Comparison of ENCODE assay signal across 8 cellular contexts in genomic region chr12:45388545-45388944, GRCh38.
DNase-seq lines count a peak whose midpoint lies in the region; ATAC-seq, FAIRE-seq and TF ChIP-seq lines count a peak whose summit lies in the region.

No MANE protein-coding gene starts in this region.

- CTCF ChIA-PET in mammary epithelial cell (lab: Charles Lee; ENCODE audit: low non-redundant PET) = interaction anchor here (0.7 kb wide), 1 partner anchor 337 kb away, joined by 3 read pairs; no protein-coding TSS in a partner anchor
- CTCF ChIA-PET in HepG2 (lab: Yijun Ruan, JAX; ENCODE audit: low intra/inter-chr PET ratio, low total read pairs) = interaction anchor here (0.7 to 1.6 kb wide), 5 partner anchors 119 to 258 kb away, joined by 3 to 16 read pairs (median 4); no protein-coding TSS in a partner anchor

- no peak overlapping the region for H3K4me2 ChIP-seq in DND-41 (ENCODE audit: insufficient read depth, low read length)
- H3K4me2 ChIP-seq in mammary epithelial cell (ENCODE audit: insufficient read depth, low read depth, low read length) = no peak overlapping the region
- H3K4me2 ChIP-seq in HepG2 (ENCODE audit: low read depth, low read length) = no peak overlapping the region

- ATAC-seq in DND-41 (ENCODE audit: insufficient read depth, low read depth) (0 out of 3 replicates have a peak, but pooled peaks have one; percentile 52), HepG2 (peak; percentile 69; the same call in 2 of the 3 replicates), HG03196 (IDR thresholded peaks at IDR 0.05; ENCODE audit: unreplicated experiment) (no peak), GM18517 (IDR thresholded peaks at IDR 0.05; ENCODE audit: unreplicated experiment) (no peak)

- in situ Hi-C loops in mammary epithelial cell (cut with MboI; ENCODE audit: low sequenced_read_pairs in 2 of 2) (loop anchor here (10.0 kb wide), 2 partner anchors 204 to 214 kb away; no protein-coding TSS in a partner anchor), HepG2 (cut with HindIII; ENCODE audit: extremely low pct_ligation_motif_present, low pct_unique_long_range_greater_than_20kb) (loop anchor here (10.0 kb wide), 1 partner anchor 214 kb away; no protein-coding TSS in a partner anchor)

- TF ChIP-seq EP300 in HepG2 (IDR thresholded peaks at IDR 0.05; ENCODE audit: low read depth in 2 of 2, low read length in 2 of 2) (no peak), HepG2 (CRISPR knock-in tag; IDR thresholded peaks at IDR 0.05; ENCODE audit: borderline replicate concordance) (no peak)

- TF ChIP-seq CTCF in DND-41 (IDR thresholded peaks at IDR 0.05; ENCODE audit: borderline replicate concordance, extremely low read depth, low read length, poor library complexity, severe bottlenecking) (peak; percentile 59), mammary epithelial cell (conservative IDR thresholded peaks at IDR 0.05 in 1 of 2, IDR thresholded peaks at IDR 0.05 in 1 of 2; ENCODE audit: extremely low read depth in 1 of 2, insufficient read depth in 1 of 2, low read depth in 1 of 2, low read length in 2 of 2) (peak; percentile 49 to 65), HepG2 (CRISPR knock-in tag; IDR thresholded peaks at IDR 0.05) (peak; percentile 63)

- no peak for FAIRE-seq in HepG2 (lab: Jason Lieb, UNC)

- peaks cover 69% of the 10 kb centered on the region for H3K36me3 ChIP-seq in DND-41 (ENCODE audit: insufficient read depth, low read length)
- peaks cover 19% of the 10 kb centered on the region for H3K36me3 ChIP-seq in mammary epithelial cell (ENCODE audit: insufficient read depth, low read length)
- peaks cover 12 to 42% of the 10 kb centered on the region in 2 experiments; a peak in 4 of 5 replicates for H3K36me3 ChIP-seq in HepG2 (replicated peaks in 1 of 2; ENCODE audit: control insufficient read depth in 1 of 2, insufficient read depth in 2 of 2, low read length in 2 of 2)

- no peaks in the 10 kb centered on the region for H3K27me3 ChIP-seq in DND-41 (ENCODE audit: insufficient read depth, low read length, poor library complexity)
- H3K27me3 ChIP-seq in mammary epithelial cell (ENCODE audit: insufficient read depth, low read length) = no peaks in the 10 kb centered on the region
- no peaks in the 10 kb centered on the region for H3K27me3 ChIP-seq in HepG2 (ENCODE audit: control insufficient read depth in 1 of 2, insufficient read depth in 2 of 2, low read length in 2 of 2)

- BruUV-seq in mammary epithelial cell (replicated peaks; lab: Mats Ljungman, UMichigan) (no TSS peak), HepG2 (replicated peaks; lab: Mats Ljungman, UMichigan) (no TSS peak)

- H3K9me3 ChIP-seq in DND-41 (ENCODE audit: insufficient read depth, low read length, severe bottlenecking) = no peaks in the 10 kb centered on the region
- no peaks in the 10 kb centered on the region for H3K9me3 ChIP-seq in mammary epithelial cell (replicated peaks; ENCODE audit: insufficient read depth, low read length)
- H3K9me3 ChIP-seq in HepG2 (ENCODE audit: low read length) = no peaks in the 10 kb centered on the region

- H4K20me1 ChIP-seq in DND-41 (ENCODE audit: insufficient read depth, low read length) = no peaks in the 10 kb centered on the region
- H4K20me1 ChIP-seq in mammary epithelial cell (ENCODE audit: insufficient read depth, low read length) = no peaks in the 10 kb centered on the region
- H4K20me1 ChIP-seq in HepG2 (ENCODE audit: insufficient read depth, low read length) = no peaks in the 10 kb centered on the region

- peak; percentile 30; the same call in 1 of the 2 replicates for TF ChIP-seq RAD21 in HepG2 (CRISPR knock-in tag; IDR thresholded peaks at IDR 0.05)

- intact Hi-C loops in mammary epithelial cell (cut with micrococcal nuclease) (loop anchor here (1.0 kb wide), 3 partner anchors 119 to 218 kb away; partner anchors contain the start of gene ANO6), HepG2 (cut with micrococcal nuclease; ENCODE audit: unreplicated experiment) (loop anchor here (1.0 to 5.0 kb wide), 4 partner anchors 106 to 218 kb away; partner anchors contain the start of gene ANO6)

- no peak overlapping the region for H2AFZ ChIP-seq in DND-41 (ENCODE audit: low read depth, low read length)
- H2AFZ ChIP-seq in mammary epithelial cell (ENCODE audit: low read depth, low read length) = no peak overlapping the region
- H2AFZ ChIP-seq in HepG2 (ENCODE audit: low read length) = no peak overlapping the region

- H3K4me1 ChIP-seq in DND-41 (ENCODE audit: insufficient read depth, low read length) = no peaks in the 10 kb centered on the region
- H3K4me1 ChIP-seq in mammary epithelial cell (ENCODE audit: insufficient read depth, low read length) = no peaks in the 10 kb centered on the region
- H3K4me1 ChIP-seq in HepG2 (ENCODE audit: insufficient read depth, low read length) = no peaks in the 10 kb centered on the region

- no peak for TF ChIP-seq POLR2A in HepG2 (IDR thresholded peaks at IDR 0.05; ENCODE audit: insufficient read depth in 1 of 2, low read depth in 2 of 2, low read length in 2 of 2)

- WGBS in mammary epithelial cell (ENCODE audit: low coverage, missing lambda C conversion rate) = 18% methylated on average over 1 of the region's 1 CpG
- whole genome bisulfite sequencing in HepG2 (ENCODE audit: low lambda C conversion rate) = 62% methylated on average over 1 of the region's 1 CpG

- H3K9ac ChIP-seq in DND-41 (ENCODE audit: low read depth, low read length) (no peak overlapping the region), mammary epithelial cell (ENCODE audit: insufficient read depth, low read length) (no peak overlapping the region), HepG2 (ENCODE audit: insufficient read depth, low read depth, low read length) (no peak overlapping the region)

- no peak overlapping the region for H3K4me3 ChIP-seq in DND-41 (ENCODE audit: low read depth in 1 of 2, low read length in 2 of 2)
- no peak overlapping the region for H3K4me3 ChIP-seq in mammary epithelial cell (replicated peaks in 1 of 3; ENCODE audit: insufficient read depth in 1 of 3, low read depth in 2 of 3, low read length in 3 of 3)
- no peak overlapping the region for H3K4me3 ChIP-seq in HepG2 (replicated peaks in 1 of 3; ENCODE audit: insufficient read depth in 1 of 3, low read depth in 2 of 3, low read length in 3 of 3)

- no peak overlapping the region for H3K27ac ChIP-seq in DND-41 (ENCODE audit: low read length)
- no peak overlapping the region for H3K27ac ChIP-seq in mammary epithelial cell (ENCODE audit: insufficient read depth, low read depth, low read length)
- no peak overlapping the region for H3K27ac ChIP-seq in HepG2 (ENCODE audit: extremely low read length, insufficient read depth, low read length)

- H3K79me2 ChIP-seq in DND-41 (ENCODE audit: insufficient read depth, low read length) = no peaks in the 10 kb centered on the region
- no peaks in the 10 kb centered on the region for H3K79me2 ChIP-seq in mammary epithelial cell (ENCODE audit: insufficient read depth, low read length)
- no peaks in the 10 kb centered on the region for H3K79me2 ChIP-seq in HepG2 (ENCODE audit: insufficient read depth, low read length)

- dilution Hi-C loops in mammary epithelial cell (cut with HindIII; ENCODE audit: low sequenced_read_pairs) = no loop called here

- POLR2A ChIA-PET in HepG2 (lab: Yijun Ruan, JAX) = no interaction called here

- DNase-seq in DND-41 (peak; percentile 19), M059J (ENCODE audit: low read depth) (peak; percentile 40), mammary epithelial cell (peak; percentile 16), HepG2 (ENCODE audit: low spot score) (peak; percentile 29), DMS153 (lab: John Stamatoyannopoulos, UW) (no peak), NCI-H1436 treated with DMSO at 0.1 percent for 48 hours (lab: John Stamatoyannopoulos, UW) (no peak)

TF ChIP-seq in HepG2, 621 proteins besides CTCF, POLR2A, EP300 and RAD21:
- TF ChIP-seq ZSCAN31 (CRISPR knock-in tag; IDR thresholded peaks at IDR 0.05; ENCODE audit: low read depth) (no peak), NCOA1 (CRISPR knock-in tag; IDR thresholded peaks at IDR 0.05) (no peak), SP1 (IDR thresholded peaks at IDR 0.05) (no peak), SP1 (CRISPR knock-in tag; IDR thresholded peaks at IDR 0.05) (no peak), STAG1 (CRISPR knock-in tag; IDR thresholded peaks at IDR 0.05) (peak; percentile 80), ZNF781 (CRISPR knock-in tag; IDR thresholded peaks at IDR 0.05; ENCODE audit: borderline replicate concordance, not compliant biosample characterization) (no peak), ZNF501 (CRISPR knock-in tag; IDR thresholded peaks at IDR 0.05) (no peak), FUBP1 (CRISPR knock-in tag; IDR thresholded peaks at IDR 0.05; ENCODE audit: borderline replicate concordance) (no peak), FIP1L1 (IDR thresholded peaks at IDR 0.05; ENCODE audit: borderline replicate concordance, insufficient read depth, low read depth, low read length) (no peak), HNF4G (IDR thresholded peaks at IDR 0.05; ENCODE audit: borderline replicate concordance, low read depth, low read length) (no peak), HNF4G (CRISPR knock-in tag; IDR thresholded peaks at IDR 0.05; ENCODE audit: borderline replicate concordance, low read depth) (no peak), SIN3A (IDR thresholded peaks at IDR 0.05; ENCODE audit: borderline replicate concordance, low read depth, low read length) (no peak), SMC3 (IDR thresholded peaks at IDR 0.05; ENCODE audit: low read length) (peak; percentile 75)

Comparison
In these comparisons a context has a peak if more than half of its experiments do, and no peak if none do; other contexts are left out.
1. ATAC-seq: peak in DND-41 (single experiment) and HepG2 (single experiment); none in HG03196 (single experiment) and GM18517 (single experiment).
2. DNase-seq: peak in DND-41 (single experiment), M059J (single experiment), mammary epithelial cell (single experiment) and HepG2 (single experiment); none in DMS153 (single experiment) and NCI-H1436 treated with DMSO at 0.1 percent for 48 hours (single experiment).
3. Peak in every context shown above with its lines, with median percentiles within 50 percentile points of each other: CTCF ChIP-seq.